ENCODE assay signal across 8 cellular contexts in genomic region chr7:30321089-30321991, GRCh38. TPM values are rescaled to one million over a fixed set of nuclear protein-coding genes. Genes with fewer than 3 reads are reported as not detected.
DNase-seq lines count a peak whose midpoint lies in the region; ATAC-seq lines count a peak whose summit lies in the region.

No MANE protein-coding gene starts in this region.

- POLR2A ChIA-PET in activated CD8-positive, alpha-beta T cell treated with anti-CD3 and anti-CD28 coated beads, Interleukin-2, amount 10 ng/mL, durations not matched to agents 7 days and 5 days (lab: Charles Lee): interaction anchor here (0.9 to 2.3 kb wide), 6 partner anchors 8 to 35 kb away, joined by 4 to 28 read pairs (median 8); no protein-coding TSS in a partner anchor

- H3K36me3 ChIP-seq in urinary bladder (ENCODE audit: insufficient read depth): no peaks in the 10 kb centered on the region

- intact Hi-C loops in Right ventricle myocardium inferior (cut with DNase I) (no loop called here), cardiac septum (cut with DNase I) (no loop called here)

- no peaks in the 10 kb centered on the region for H3K4me1 ChIP-seq in urinary bladder (ENCODE audit: insufficient read depth)

- CTCF ChIA-PET in activated CD8-positive, alpha-beta T cell treated with anti-CD3 and anti-CD28 coated beads, Interleukin-2, amount 10 ng/mL, durations not matched to agents 7 days and 5 days (lab: Charles Lee): interaction anchor here (1.3 to 3.0 kb wide), 6 partner anchors 9 to 158 kb away, joined by 4 to 46 read pairs (median 6); no protein-coding TSS in a partner anchor

- H3K27me3 Mint-ChIP-seq in activated CD8-positive, alpha-beta T cell treated with anti-CD3 and anti-CD28 coated beads, Interleukin-2, amount 10 ng/mL, durations not matched to agents 7 days and 5 days (ENCODE audit: low read depth): no peaks in the 10 kb centered on the region
- H3K27me3 Mint-ChIP-seq in immature natural killer cell (ENCODE audit: low read depth in 3 of 3): no peaks in the 10 kb centered on the region

- H3K27ac ChIP-seq in urinary bladder (ENCODE audit: low read depth): peak overlapping the region; percentile 74

- peak overlapping the region; percentile 97 for H3K27ac Mint-ChIP-seq in activated CD8-positive, alpha-beta T cell treated with anti-CD3 and anti-CD28 coated beads, Interleukin-2, amount 10 ng/mL, durations not matched to agents 7 days and 5 days
- peak overlapping the region; percentile 93 to 100 (median 98) for H3K27ac Mint-ChIP-seq in immature natural killer cell

- H3K9me3 Mint-ChIP-seq in activated CD8-positive, alpha-beta T cell treated with anti-CD3 and anti-CD28 coated beads, Interleukin-2, amount 10 ng/mL, durations not matched to agents 7 days and 5 days (ENCODE audit: insufficient read depth): peaks cover 3% of the 10 kb centered on the region
- H3K9me3 Mint-ChIP-seq in immature natural killer cell: no peaks in the 10 kb centered on the region

- peaks cover 14% of the 10 kb centered on the region for H3K36me3 Mint-ChIP-seq in activated CD8-positive, alpha-beta T cell treated with anti-CD3 and anti-CD28 coated beads, Interleukin-2, amount 10 ng/mL, durations not matched to agents 7 days and 5 days (ENCODE audit: low read depth)
- H3K36me3 Mint-ChIP-seq in immature natural killer cell: peaks cover 0 to 7% (median 5%) of the 10 kb centered on the region in 3 donors

- 32% methylated on average over 8 of the region's 8 CpGs for WGBS in urinary bladder

- peak overlapping the region; percentile 79 for H3K4me3 Mint-ChIP-seq in activated CD8-positive, alpha-beta T cell treated with anti-CD3 and anti-CD28 coated beads, Interleukin-2, amount 10 ng/mL, durations not matched to agents 7 days and 5 days
- H3K4me3 Mint-ChIP-seq in immature natural killer cell: peak overlapping the region; percentile 78 to 94 (median 85)

- peak; percentile 63 for ATAC-seq in Right ventricle myocardium inferior
- ATAC-seq in activated CD8-positive, alpha-beta T cell treated with anti-CD3 and anti-CD28 coated beads, Interleukin-2, amount 10 ng/mL, durations not matched to agents 7 days and 5 days: peak; percentile 46

- no peak for DNase-seq in Right ventricle myocardium inferior (ENCODE audit: missing footprints)
- no peak for DNase-seq in cardiac septum (ENCODE audit: low spot score)
- no peak for DNase-seq in activated CD8-positive, alpha-beta T cell treated with anti-CD3 and anti-CD28 coated beads, Interleukin-2, amount 10 ng/mL, durations not matched to agents 7 days and 5 days
- DNase-seq in immature natural killer cell: peak in 2 of 3 donors; percentile 25 to 47
- no peak for DNase-seq in amniotic stem cell (lab: John Stamatoyannopoulos, UW)
- DNase-seq in activated effector memory CD4-positive, alpha-beta T cell treated with anti-CD3 and anti-CD28 coated beads, Interleukin-2, amount 50 U/mL, for 16 hours: no peak
- no peak for DNase-seq in GM19240 (ENCODE audit: insufficient read length, low spot score)

- peaks cover 39% of the 10 kb centered on the region for H3K4me1 Mint-ChIP-seq in activated CD8-positive, alpha-beta T cell treated with anti-CD3 and anti-CD28 coated beads, Interleukin-2, amount 10 ng/mL, durations not matched to agents 7 days and 5 days (ENCODE audit: low read depth)
- peaks cover 60 to 76% of the 10 kb centered on the region in 2 donors for H3K4me1 Mint-ChIP-seq in immature natural killer cell

- peak overlapping the region; percentile 9 for H3K4me3 ChIP-seq in urinary bladder (ENCODE audit: low read depth, low read length)

RNA-seq across cellular contexts. Expression of gene ZNRF2, which starts 36.9 kb away (rescaled TPM):
- total RNA-seq in Right ventricle myocardium inferior (8.7 TPM), cardiac septum (11.7 TPM), urinary bladder (40.0 TPM)
- total RNA-seq in activated CD8-positive, alpha-beta T cell treated with anti-CD3 and anti-CD28 coated beads, Interleukin-2, amount 10 ng/mL, durations not matched to agents 7 days and 5 days: 10 to 100 TPM; 15.1 to 15.2 TPM
- polyA plus RNA-seq in immature natural killer cell (1 to 10 TPM; 1.9 to 3.7 (median 3.1) TPM), urinary bladder (5.6 TPM)

Comparison
In these comparisons a context has a peak if more than half of its experiments do, and no peak if none do; other contexts are left out.
1. DNase-seq: peak in immature natural killer cell (2 of 3); none in Right ventricle myocardium inferior (single experiment), cardiac septum (single experiment), activated CD8-positive, alpha-beta T cell treated with anti-CD3 and anti-CD28 coated beads, Interleukin-2, amount 10 ng/mL, durations not matched to agents 7 days and 5 days (single experiment), amniotic stem cell (single experiment), activated effector memory CD4-positive, alpha-beta T cell treated with anti-CD3 and anti-CD28 coated beads, Interleukin-2, amount 50 U/mL, for 16 hours (single experiment) and GM19240 (single experiment).